10 cellular contexts compared by ENCODE assay signal in the genomic region with DNA sequence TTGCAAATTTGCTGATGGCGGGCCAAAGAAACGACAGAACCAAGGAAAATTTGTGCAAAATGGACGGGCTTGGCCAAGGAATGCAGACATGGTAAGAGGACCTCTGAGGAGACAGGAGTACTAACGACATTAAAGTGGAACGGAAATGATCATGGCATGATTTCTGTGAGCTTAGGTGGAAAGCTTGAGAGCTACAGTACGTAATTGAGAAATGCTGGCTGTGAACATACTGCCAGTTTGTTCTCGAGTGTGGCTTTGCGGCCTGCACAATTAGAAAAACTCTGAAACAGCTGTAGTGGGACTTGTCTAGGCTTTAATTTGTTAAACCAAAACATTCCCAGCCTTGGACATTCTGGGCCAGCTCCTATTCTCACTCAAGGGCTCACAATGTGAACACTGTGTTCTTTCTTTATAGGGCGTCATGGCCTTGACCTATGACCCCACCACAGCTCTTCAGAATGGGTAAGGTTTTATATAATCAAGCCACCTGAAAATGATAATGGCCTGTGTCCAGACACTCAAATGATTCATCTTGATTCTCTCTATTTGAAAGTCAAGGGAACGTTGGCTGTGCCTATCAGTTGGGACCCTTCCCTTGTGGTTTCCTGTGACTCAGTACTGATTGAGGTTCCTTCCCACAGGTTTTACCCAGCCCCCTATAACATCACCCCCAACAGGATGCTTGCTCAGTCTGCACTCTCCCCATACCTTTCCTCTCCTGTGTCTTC. TPM values are rescaled to one million over a fixed set of nuclear protein-coding genes. Genes with fewer than 3 reads are reported as not detected.
A peak's percentile ranks its signal among the peaks of the same experiment; 100 is the strongest.
DNase-seq lines count a peak whose midpoint lies in the region; ATAC-seq and TF ChIP-seq lines count a peak whose summit lies in the region.
"Had no signal": no experiment of that assay in that cellular context is flagged by ENCODE, and none has a peak within 500 bp of the region (broad histone marks: within the 10 kb centered on the region; RNA-seq: fewer than 3 reads in every experiment).

No MANE protein-coding gene starts in this region.

- no peak overlapping the region for H2BK5ac ChIP-seq in IMR-90 (ENCODE audit: low read depth, low read length, poor library complexity, severe bottlenecking)

- H3K36me3 Mint-ChIP-seq in activated T-cell treated with anti-CD3 and anti-CD28 coated beads, Interleukin-2, amount 50 U/mL, for 4 hours (ENCODE audit: insufficient read depth) = no peaks in the 10 kb centered on the region

- H3K36me3 ChIP-seq in BLaER1 (peaks cover 5% of the 10 kb centered on the region; the same call in 1 of the 2 replicates), IMR-90 (ENCODE audit: control insufficient read depth, insufficient read depth, low read length) (peaks cover 35% of the 10 kb centered on the region)

- H3K4me3 ChIP-seq in BLaER1 = no peak overlapping the region
- H3K4me3 ChIP-seq in IMR-90 (ENCODE audit: insufficient read depth, low read depth, low read length) = no peak overlapping the region

- DNase-seq in IMR-90 = peak; percentile 69
- peak; percentile 15 for DNase-seq in activated T-cell treated with anti-CD3 and anti-CD28 coated beads, Interleukin-2, amount 50 U/mL, for 4 hours
- DNase-seq in islet precursor cell = peak; percentile 72
- DNase-seq in superior temporal gyrus (ENCODE audit: extremely low spot score) = no peak
- no peak for DNase-seq in NCI-H510A treated with DMSO at 0.1 percent for 48 hours (lab: John Stamatoyannopoulos, UW)
- DNase-seq in stimulated activated naive CD4-positive, alpha-beta T cell treated with Interleukin-2 at 50 U/mL for 16 hours (lab: John Stamatoyannopoulos, UW) = no peak
- DNase-seq: NCI-H2171 treated with DMSO at 0.1 percent for 48 hours, T1000 had no signal

- intact Hi-C loops in IMR-90 (cut with micrococcal nuclease) = no loop called here

- ATAC-seq in IMR-90 (ENCODE audit: low read depth) (no peak), GM21381 (IDR thresholded peaks at IDR 0.05; ENCODE audit: unreplicated experiment) (no peak)
- ATAC-seq in activated T-cell treated with anti-CD3 and anti-CD28 coated beads, Interleukin-2, amount 50 U/mL, for 4 hours = peak; percentile 98

- dilution Hi-C loops in IMR-90 (cut with HindIII; ENCODE audit: low sequenced_read_pairs, unreplicated experiment) = no loop called here

- no peak overlapping the region for H4K5ac ChIP-seq in IMR-90 (ENCODE audit: low read depth, low read length)

- no peak overlapping the region for H4K91ac ChIP-seq in IMR-90 (ENCODE audit: insufficient read depth, low read depth, low read length)

- no peak for TF ChIP-seq RAD21 in IMR-90 (IDR thresholded peaks at IDR 0.05; ENCODE audit: low read length)

- no peak overlapping the region for H2BK120ac ChIP-seq in IMR-90 (ENCODE audit: low read depth, low read length)

- no peak overlapping the region for H2AK9ac ChIP-seq in IMR-90 (replicated peaks; ENCODE audit: low read depth, low read length, poor library complexity)

- POLR2A ChIA-PET in IMR-90 (lab: Charles Lee; ENCODE audit: unreplicated experiment) = no interaction called here

- H2BK20ac ChIP-seq in IMR-90 (ENCODE audit: low read depth, low read length) = no peak overlapping the region

- H2AK5ac ChIP-seq in IMR-90 (ENCODE audit: low read depth, low read length) = no peak overlapping the region

- H2AFZ ChIP-seq in IMR-90 (replicated peaks; ENCODE audit: low read length, poor library complexity) = no peak overlapping the region

- H3K18ac ChIP-seq in IMR-90 (ENCODE audit: low read depth, low read length) = no peak overlapping the region

- no peaks in the 10 kb centered on the region for H3K27me3 ChIP-seq in BLaER1
- no peaks in the 10 kb centered on the region for H3K27me3 ChIP-seq in IMR-90 (ENCODE audit: control insufficient read depth, insufficient read depth, low read length)

- H3K56ac ChIP-seq in IMR-90 (ENCODE audit: extremely low read depth, insufficient read depth, low read length) = no peak overlapping the region

- no peaks in the 10 kb centered on the region for H3K9me3 ChIP-seq in BLaER1
- H3K9me3 ChIP-seq in IMR-90 (ENCODE audit: control insufficient read depth, insufficient read depth, low read length) = no peaks in the 10 kb centered on the region

- BruUV-seq in IMR-90 (replicated peaks; lab: Mats Ljungman, UMichigan) = no TSS peak

- no peak overlapping the region for H2BK15ac ChIP-seq in IMR-90 (ENCODE audit: low read depth, low read length)

- peaks cover 0 to 26% of the 10 kb centered on the region in 2 experiments; a peak in 2 of 4 replicates for H3K79me1 ChIP-seq in IMR-90 (ENCODE audit: low read depth in 1 of 2, low read length in 2 of 2)

- H3K4me2 ChIP-seq in BLaER1 (peak overlapping the region; percentile 55), IMR-90 (ENCODE audit: low read depth, low read length) (no peak overlapping the region)

- H4K20me1 ChIP-seq in BLaER1 (no peaks in the 10 kb centered on the region), IMR-90 (ENCODE audit: insufficient read depth, low read length) (no peaks in the 10 kb centered on the region)

- peaks cover 8% of the 10 kb centered on the region; the same call in 1 of the 2 replicates for H3K9me1 ChIP-seq in IMR-90 (ENCODE audit: insufficient read depth, low read length)

- in situ Hi-C loops in IMR-90 (cut with MboI; ENCODE audit: low sequenced_read_pairs) = no loop called here

- 0 out of 2 replicates have a peak overlapping the region, but pooled peaks have one; percentile 42 for H3K14ac ChIP-seq in IMR-90 (replicated peaks; ENCODE audit: low read depth, low read length)

- no peaks in the 10 kb centered on the region for H3K9me3 Mint-ChIP-seq in activated T-cell treated with anti-CD3 and anti-CD28 coated beads, Interleukin-2, amount 50 U/mL, for 4 hours

- H3K4me1 Mint-ChIP-seq in activated T-cell treated with anti-CD3 and anti-CD28 coated beads, Interleukin-2, amount 50 U/mL, for 4 hours (ENCODE audit: low read depth) = peaks cover 17% of the 10 kb centered on the region

- TF ChIP-seq CTCF in IMR-90 (conservative IDR thresholded peaks at IDR 0.05; ENCODE audit: low read depth, low read length) = no peak

- H3K4ac ChIP-seq in IMR-90 (ENCODE audit: low read depth, low read length) = no peak overlapping the region

- no peak overlapping the region for H3K23ac ChIP-seq in IMR-90 (ENCODE audit: low read depth, low read length)

- H3K4me3 Mint-ChIP-seq in activated T-cell treated with anti-CD3 and anti-CD28 coated beads, Interleukin-2, amount 50 U/mL, for 4 hours = no peak overlapping the region

- H3K27me3 Mint-ChIP-seq in activated T-cell treated with anti-CD3 and anti-CD28 coated beads, Interleukin-2, amount 50 U/mL, for 4 hours (ENCODE audit: low read depth) = no peaks in the 10 kb centered on the region

- 58% methylated on average over 4 of the region's 10 CpGs; no CpG with 5 or more reads in 1 of the 2 experiments for WGBS in IMR-90 (ENCODE audit: extremely low coverage in 2 of 2, insufficient read length in 1 of 2), 2 experiments

- H3K4me1 ChIP-seq in BLaER1 = peaks cover 20% of the 10 kb centered on the region
- H3K4me1 ChIP-seq in IMR-90 (ENCODE audit: control insufficient read depth, insufficient read depth, low read length) = no peaks in the 10 kb centered on the region

- H3K27ac ChIP-seq in BLaER1 (no peak overlapping the region), IMR-90 (ENCODE audit: insufficient read depth, low read length) (no peak overlapping the region)

- no peak overlapping the region for H3K9ac ChIP-seq in BLaER1
- H3K9ac ChIP-seq in IMR-90 (ENCODE audit: low read depth, low read length) = no peak overlapping the region

- CTCF ChIA-PET in IMR-90 (lab: Yijun Ruan, JAX) = interaction anchor here (1.0 to 1.5 kb wide), 5 partner anchors 8 to 68 kb away, joined by 3 to 4 read pairs (median 3); no protein-coding TSS in a partner anchor

- no peak for TF ChIP-seq POLR2A in IMR-90 (IDR thresholded peaks at IDR 0.05; ENCODE audit: low read depth, low read length)

- no peak overlapping the region for H4K8ac ChIP-seq in IMR-90 (ENCODE audit: low read depth in 2 of 2, low read length in 2 of 2)

TF ChIP-seq in IMR-90, 13 proteins besides CTCF, POLR2A, EP300 and RAD21:
- TF ChIP-seq FOS (IDR thresholded peaks at IDR 0.05; ENCODE audit: low read depth, low read length) = no peak
- no peak for TF ChIP-seq RFX5 (IDR thresholded peaks at IDR 0.05; ENCODE audit: low read depth, low read length)
- TF ChIP-seq SMC3 (IDR thresholded peaks at IDR 0.05; ENCODE audit: low read depth, low read length) = no peak
- TF ChIP-seq MAFK (IDR thresholded peaks at IDR 0.05; ENCODE audit: low read depth, low read length) = no peak
- no peak for TF ChIP-seq NFE2L2 (IDR thresholded peaks at IDR 0.05; ENCODE audit: low read depth, low read length)
- TF ChIP-seq CHD1 (IDR thresholded peaks at IDR 0.05; ENCODE audit: low read depth, low read length) = no peak

RNA-seq across cellular contexts. Expression of a gene that starts 48.5 kb away (rescaled TPM):
- 15.4 and 15.6 TPM in 2 replicates for total RNA-seq in IMR-90 (2012; rRNA removed)
- polyA plus RNA-seq in IMR-90 (2012; rRNA removed) = 42.8 and 48.6 TPM in 2 replicates
- polyA plus RNA-seq in IMR-90 (2012; cell fraction: cytosol; rRNA removed) = 12.8 and 18.2 TPM in 2 replicates
- 111 and 143 TPM in 2 replicates for polyA plus RNA-seq in IMR-90 (2012; cell fraction: nucleus; rRNA removed; ENCODE audit: low replicate concordance)
- 10 to 100 TPM; 53.0 to 64.9 (median 64.5) TPM for total RNA-seq in activated T-cell treated with anti-CD3 and anti-CD28 coated beads, Interleukin-2, amount 50 U/mL, for 4 hours

RNA-seq across cellular contexts. Expression of a gene that starts 60.0 kb away (rescaled TPM):
- 28.3 and 38.0 TPM in 2 replicates for total RNA-seq in IMR-90 (2012; rRNA removed)
- 41.9 and 43.6 TPM in 2 replicates for polyA plus RNA-seq in IMR-90 (2012; rRNA removed)
- 15.4 and 18.3 TPM in 2 replicates for polyA plus RNA-seq in IMR-90 (2012; cell fraction: cytosol; rRNA removed)
- 30.3 and 56.5 TPM in 2 replicates for polyA plus RNA-seq in IMR-90 (2012; cell fraction: nucleus; rRNA removed; ENCODE audit: low replicate concordance)
- 1 to 10 TPM in 2 of 3 donors, under 1 TPM in 1; 0.66 to 4.0 (median 1.4) TPM for total RNA-seq in activated T-cell treated with anti-CD3 and anti-CD28 coated beads, Interleukin-2, amount 50 U/mL, for 4 hours

Comparison
In these comparisons a context has a peak if more than half of its experiments do, and no peak if none do; other contexts are left out.
1. ATAC-seq: peak in activated T-cell treated with anti-CD3 and anti-CD28 coated beads, Interleukin-2, amount 50 U/mL, for 4 hours (2 of 2); none in IMR-90 (single experiment) and GM21381 (single experiment).
2. DNase-seq: peak in IMR-90 (single experiment), activated T-cell treated with anti-CD3 and anti-CD28 coated beads, Interleukin-2, amount 50 U/mL, for 4 hours (single experiment) and islet precursor cell (single experiment); none in superior temporal gyrus (single experiment), NCI-H510A treated with DMSO at 0.1 percent for 48 hours (single experiment) and stimulated activated naive CD4-positive, alpha-beta T cell treated with Interleukin-2 at 50 U/mL for 16 hours (single experiment).